ENCODE assay signal across 30 cellular contexts in the genomic region with DNA sequence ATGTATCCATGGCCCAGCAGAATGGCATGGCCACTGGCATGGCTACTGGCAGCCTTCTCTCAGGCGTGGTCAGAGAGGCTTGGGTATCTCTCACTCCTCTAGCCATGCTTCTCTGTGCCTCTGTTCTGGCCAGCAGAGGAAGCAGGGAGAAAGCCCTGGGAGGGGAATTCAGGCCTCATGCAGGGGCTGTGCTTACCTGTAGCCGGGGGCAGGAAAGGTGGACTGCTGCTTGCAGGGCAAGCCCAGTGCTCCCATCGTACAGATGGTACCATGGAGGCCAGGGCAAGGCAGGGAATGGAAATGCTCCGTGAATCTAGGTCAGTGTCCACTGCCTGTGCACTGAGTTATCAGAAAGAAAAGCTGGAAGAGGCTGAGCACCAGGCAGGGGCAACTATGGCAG. TPM values are rescaled to one million over a fixed set of nuclear protein-coding genes. Genes with fewer than 3 reads are reported as not detected.
"Had no signal": no experiment of that assay in that cellular context is flagged by ENCODE, and none has a peak within 500 bp of the region (broad histone marks: within the 10 kb centered on the region; RNA-seq: fewer than 3 reads in every experiment).

No MANE protein-coding gene starts in this region.

- H3K4me1 Mint-ChIP-seq: stimulated activated naive B cell treated with anti-CD40 and anti-IgM and Interleukin-4, amounts not matched to agents 10 μg/mL and 1 μg/mL and 100 μg/mL, for 72 hours had no signal

- H3K27me3 ChIP-seq: ovary, right atrium auricular region, upper lobe of left lung, uterus had no signal

- DNase-seq: effector CD8-positive, alpha-beta T cell; gastrocnemius medialis; heart right ventricle; hypothalamus; kidney glomerular epithelial cell; mammary epithelial cell; naive thymus-derived CD4-positive, alpha-beta T cell; nephron progenitor cell; ovary; sigmoid colon; stimulated activated CD4-positive, alpha-beta T cell treated with anti-CD3 and anti-CD28 coated beads, Interleukin-2, amount 100 ng/mL, for 24 hours; stimulated activated CD4-positive, alpha-beta T cell treated with anti-CD3 and anti-CD28 coated beads, Interleukin-4, amount 100 ng/mL, for 4 hours; stimulated activated naive B cell treated with anti-CD40 and anti-IgM and Interleukin-4, amounts not matched to agents 10 μg/mL and 1 μg/mL and 100 μg/mL, for 72 hours; stomach; substantia nigra; uterus had no signal

- ATAC-seq: esophagus mucosa; gastrocnemius medialis; heart right ventricle; naive thymus-derived CD4-positive, alpha-beta T cell; stimulated activated naive B cell treated with anti-CD40 and anti-IgM and Interleukin-4, amounts not matched to agents 10 μg/mL and 1 μg/mL and 100 μg/mL, for 72 hours had no signal

- H3K36me3 ChIP-seq: gastrocnemius medialis, heart right ventricle, neutrophil, ovary, right atrium auricular region, sigmoid colon, stomach, thoracic aorta, upper lobe of left lung, uterus had no signal

- H3K27ac ChIP-seq: coronary artery, gastrocnemius medialis, heart right ventricle, neutrophil, ovary, right atrium auricular region, sigmoid colon, skin epidermis, stomach, thoracic aorta, upper lobe of left lung, uterus had no signal

- H3K36me3 Mint-ChIP-seq: naive thymus-derived CD4-positive, alpha-beta T cell; stimulated activated naive B cell treated with anti-CD40 and anti-IgM and Interleukin-4, amounts not matched to agents 10 μg/mL and 1 μg/mL and 100 μg/mL, for 72 hours had no signal

- H3K9me3 Mint-ChIP-seq: naive thymus-derived CD4-positive, alpha-beta T cell; nephron progenitor cell; stimulated activated naive B cell treated with anti-CD40 and anti-IgM and Interleukin-4, amounts not matched to agents 10 μg/mL and 1 μg/mL and 100 μg/mL, for 72 hours had no signal

- H3K4me1 ChIP-seq: gastrocnemius medialis, right atrium auricular region, sigmoid colon, stomach, upper lobe of left lung, uterus had no signal

- H3K27ac Mint-ChIP-seq: naive thymus-derived CD4-positive, alpha-beta T cell; nephron progenitor cell; stimulated activated naive B cell treated with anti-CD40 and anti-IgM and Interleukin-4, amounts not matched to agents 10 μg/mL and 1 μg/mL and 100 μg/mL, for 72 hours had no signal

- H3K4me3 Mint-ChIP-seq: naive thymus-derived CD4-positive, alpha-beta T cell; nephron progenitor cell; stimulated activated naive B cell treated with anti-CD40 and anti-IgM and Interleukin-4, amounts not matched to agents 10 μg/mL and 1 μg/mL and 100 μg/mL, for 72 hours had no signal

- H3K4me3 ChIP-seq: coronary artery, gastrocnemius medialis, heart right ventricle, ovary, right atrium auricular region, sigmoid colon, skin epidermis, stomach, thoracic aorta, upper lobe of left lung, uterus had no signal

- H3K9me3 ChIP-seq: gastrocnemius medialis, heart right ventricle, neutrophil, ovary, right atrium auricular region, sigmoid colon, stomach, thoracic aorta, upper lobe of left lung, uterus had no signal

RNA-seq across cellular contexts. Expression of a gene that starts 2.7 kb away (rescaled TPM):
- total RNA-seq: chondrocyte; dermis microvascular lymphatic vessel endothelial cell; esophagus mucosa; fibroblast of villous mesenchyme; gastrocnemius medialis; heart right ventricle; liver; mammary epithelial cell; mesenteric fat pad; mononuclear cell; naive thymus-derived CD4-positive, alpha-beta T cell; ovary; posterior vena cava; right atrium auricular region; sigmoid colon; stomach; thoracic aorta; upper lobe of left lung; uterus had no signal
- polyA plus RNA-seq: heart right ventricle; liver; mammary epithelial cell; naive thymus-derived CD4-positive, alpha-beta T cell; ovary; sigmoid colon; stomach had no signal

RNA-seq across cellular contexts. Expression of a gene that starts 38.5 kb away (rescaled TPM):
- total RNA-seq: mononuclear cell; naive thymus-derived CD4-positive, alpha-beta T cell had no signal
- polyA plus RNA-seq: naive thymus-derived CD4-positive, alpha-beta T cell had no signal

RNA-seq across cellular contexts. Expression of a gene that starts 39.0 kb away (rescaled TPM):
- total RNA-seq: chondrocyte, dermis microvascular lymphatic vessel endothelial cell, esophagus mucosa, fibroblast of villous mesenchyme, gastrocnemius medialis, heart right ventricle, liver, mammary epithelial cell, mesenteric fat pad, mononuclear cell, ovary, posterior vena cava, right atrium auricular region, sigmoid colon, stomach, thoracic aorta, uterus had no signal
- polyA plus RNA-seq: heart right ventricle; mammary epithelial cell; naive thymus-derived CD4-positive, alpha-beta T cell; ovary had no signal

RNA-seq across cellular contexts. Expression of a gene that starts 41.8 kb away (rescaled TPM):
- total RNA-seq: fibroblast of villous mesenchyme; mononuclear cell; naive thymus-derived CD4-positive, alpha-beta T cell had no signal
- polyA plus RNA-seq: naive thymus-derived CD4-positive, alpha-beta T cell had no signal
